27 cellular contexts compared by ENCODE assay signal in genomic region chr1:102836991-102837390, GRCh38.
"Had no signal": no experiment of that assay in that cellular context is flagged by ENCODE, and none has a peak within 500 bp of the region (broad histone marks: within the 10 kb centered on the region; RNA-seq: fewer than 3 reads in every experiment).

No MANE protein-coding gene starts in this region.

- DNase-seq: activated CD4-positive, alpha-beta T cell treated with anti-CD3 and anti-CD28 coated beads for 36 hours; activated CD4-positive, alpha-beta T cell treated with anti-CD3 and anti-CD28 coated beads, Interleukin-2, amount 10 ng/mL, durations not matched to agents 7 days and 5 days; activated CD4-positive, alpha-beta T cell treated with anti-CD3 and anti-CD28 coated beads, Interleukin-2, amount 50 U/mL, for 48 hours; activated CD8-positive, alpha-beta T cell treated with anti-CD3 and anti-CD28 coated beads, Interleukin-2, amount 10 ng/mL, durations not matched to agents 7 days and 5 days; activated gamma-delta T cell; activated naive CD4-positive, alpha-beta T cell treated with Interleukin-2 at 50 U/mL for 16 hours; activated naive CD8-positive, alpha-beta T cell treated with anti-CD3 and anti-CD28 coated beads, Interleukin-2, amount 10 ng/mL, durations not matched to agents 7 days and 5 days; activated T-cell treated with anti-CD3 and anti-CD28 coated beads, Interleukin-2, amount 50 U/mL, for 24 hours; amygdala; NCI-H1092 treated with DMSO at 0.1 percent for 48 hours; NCI-H146; NCI-H187; NCI-H2029 treated with DMSO at 0.1 percent for 48 hours; NCI-H2107; NCI-H2171; NCI-H510A; NCI-H526; NCI-H748 treated with DMSO at 0.1 percent for 48 hours; NK-92 treated with Interleukin-12 subunit alpha and Interleukin-12 subunit beta, amount 100 ng/mL, for 24 hours; SHP77; SJCRH30; T1000 had no signal

- H3K27ac ChIP-seq: ascending aorta, cardiac muscle cell, SJCRH30, SK-N-MC had no signal

- ATAC-seq: activated CD4-positive, alpha-beta T cell treated with anti-CD3 and anti-CD28 coated beads for 36 hours; activated CD4-positive, CD25-positive, alpha-beta regulatory T cell treated with anti-CD3 and anti-CD28 coated beads, Interleukin-2, amount 50 U/mL, for 24 hours; activated CD8-positive, alpha-beta T cell treated with anti-CD3 and anti-CD28 coated beads, Interleukin-2, amount 10 ng/mL, durations not matched to agents 7 days and 5 days; WTC11 had no signal

- H3K4me3 ChIP-seq: ascending aorta, cardiac muscle cell, SJCRH30, SK-N-MC had no signal

- H3K27me3 ChIP-seq: ascending aorta, cardiac muscle cell, SJCRH30 had no signal

- H3K36me3 ChIP-seq: ascending aorta, cardiac muscle cell, SJCRH30 had no signal

- H3K9me3 ChIP-seq: ascending aorta, SJCRH30 had no signal

- H3K4me1 ChIP-seq: ascending aorta, SJCRH30 had no signal
